1 cellular context compared by ENCODE assay signal in the genomic region with DNA sequence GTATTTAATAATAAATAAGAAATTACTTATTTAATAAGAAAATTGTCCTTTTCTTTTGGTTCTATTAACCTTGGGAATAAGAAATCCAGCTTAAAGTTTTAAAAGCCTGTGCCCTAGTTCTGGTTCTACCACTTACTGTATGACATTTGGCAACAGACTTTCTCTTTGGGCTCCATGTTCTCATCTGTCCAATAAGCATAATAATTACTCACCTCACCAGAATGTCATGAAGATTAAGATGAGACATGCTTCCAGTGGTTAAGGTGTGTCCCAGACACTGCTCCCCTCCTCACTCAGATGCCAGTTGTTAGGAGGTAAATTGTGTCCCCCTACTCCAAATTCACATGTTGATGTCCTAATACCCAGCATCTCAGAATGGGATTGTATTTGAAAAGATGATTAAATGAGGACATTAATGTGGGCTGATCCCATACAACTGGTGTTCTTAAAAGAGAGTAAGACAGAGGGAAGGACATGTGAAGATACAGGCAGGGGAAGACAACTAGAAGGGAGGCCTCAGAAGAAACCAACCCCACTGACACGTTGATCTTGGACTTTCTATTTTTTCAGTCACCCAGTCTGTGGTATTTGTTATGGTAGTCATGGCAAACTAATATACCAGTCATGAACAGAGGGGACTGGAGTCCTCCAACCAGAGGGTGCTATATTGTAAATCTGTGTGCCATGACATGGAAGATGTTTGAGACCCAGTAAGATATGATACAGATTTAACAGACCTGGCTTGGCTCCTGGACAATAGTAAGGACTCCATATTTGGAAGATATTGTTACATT.
TF ChIP-seq lines count a peak whose summit lies in the region.

No MANE protein-coding gene starts in this region.

TF ChIP-seq in GM12878, 131 proteins besides CTCF, POLR2A, EP300 and RAD21:
- no peak for TF ChIP-seq ZBED1 (IDR thresholded peaks at IDR 0.05; ENCODE audit: borderline replicate concordance)
- TF ChIP-seq POU2F2 (IDR thresholded peaks at IDR 0.05; ENCODE audit: borderline replicate concordance, low read depth, low read length) = no peak
- TF ChIP-seq RB1 (IDR thresholded peaks at IDR 0.05; ENCODE audit: borderline replicate concordance) = no peak
- TF ChIP-seq, protein P1, sequence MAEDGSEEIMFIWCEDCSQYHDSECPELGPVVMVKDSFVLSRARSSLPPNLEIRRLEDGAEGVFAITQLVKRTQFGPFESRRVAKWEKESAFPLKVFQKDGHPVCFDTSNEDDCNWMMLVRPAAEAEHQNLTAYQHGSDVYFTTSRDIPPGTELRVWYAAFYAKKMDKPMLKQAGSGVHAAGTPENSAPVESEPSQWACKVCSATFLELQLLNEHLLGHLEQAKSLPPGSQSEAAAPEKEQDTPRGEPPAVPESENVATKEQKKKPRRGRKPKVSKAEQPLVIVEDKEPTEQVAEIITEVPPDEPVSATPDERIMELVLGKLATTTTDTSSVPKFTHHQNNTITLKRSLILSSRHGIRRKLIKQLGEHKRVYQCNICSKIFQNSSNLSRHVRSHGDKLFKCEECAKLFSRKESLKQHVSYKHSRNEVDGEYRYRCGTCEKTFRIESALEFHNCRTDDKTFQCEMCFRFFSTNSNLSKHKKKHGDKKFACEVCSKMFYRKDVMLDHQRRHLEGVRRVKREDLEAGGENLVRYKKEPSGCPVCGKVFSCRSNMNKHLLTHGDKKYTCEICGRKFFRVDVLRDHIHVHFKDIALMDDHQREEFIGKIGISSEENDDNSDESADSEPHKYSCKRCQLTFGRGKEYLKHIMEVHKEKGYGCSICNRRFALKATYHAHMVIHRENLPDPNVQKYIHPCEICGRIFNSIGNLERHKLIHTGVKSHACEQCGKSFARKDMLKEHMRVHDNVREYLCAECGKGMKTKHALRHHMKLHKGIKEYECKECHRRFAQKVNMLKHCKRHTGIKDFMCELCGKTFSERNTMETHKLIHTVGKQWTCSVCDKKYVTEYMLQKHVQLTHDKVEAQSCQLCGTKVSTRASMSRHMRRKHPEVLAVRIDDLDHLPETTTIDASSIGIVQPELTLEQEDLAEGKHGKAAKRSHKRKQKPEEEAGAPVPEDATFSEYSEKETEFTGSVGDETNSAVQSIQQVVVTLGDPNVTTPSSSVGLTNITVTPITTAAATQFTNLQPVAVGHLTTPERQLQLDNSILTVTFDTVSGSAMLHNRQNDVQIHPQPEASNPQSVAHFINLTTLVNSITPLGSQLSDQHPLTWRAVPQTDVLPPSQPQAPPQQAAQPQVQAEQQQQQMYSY (CRISPR knock-in tag; IDR thresholded peaks at IDR 0.05) = no peak
- TF ChIP-seq, protein P2, sequence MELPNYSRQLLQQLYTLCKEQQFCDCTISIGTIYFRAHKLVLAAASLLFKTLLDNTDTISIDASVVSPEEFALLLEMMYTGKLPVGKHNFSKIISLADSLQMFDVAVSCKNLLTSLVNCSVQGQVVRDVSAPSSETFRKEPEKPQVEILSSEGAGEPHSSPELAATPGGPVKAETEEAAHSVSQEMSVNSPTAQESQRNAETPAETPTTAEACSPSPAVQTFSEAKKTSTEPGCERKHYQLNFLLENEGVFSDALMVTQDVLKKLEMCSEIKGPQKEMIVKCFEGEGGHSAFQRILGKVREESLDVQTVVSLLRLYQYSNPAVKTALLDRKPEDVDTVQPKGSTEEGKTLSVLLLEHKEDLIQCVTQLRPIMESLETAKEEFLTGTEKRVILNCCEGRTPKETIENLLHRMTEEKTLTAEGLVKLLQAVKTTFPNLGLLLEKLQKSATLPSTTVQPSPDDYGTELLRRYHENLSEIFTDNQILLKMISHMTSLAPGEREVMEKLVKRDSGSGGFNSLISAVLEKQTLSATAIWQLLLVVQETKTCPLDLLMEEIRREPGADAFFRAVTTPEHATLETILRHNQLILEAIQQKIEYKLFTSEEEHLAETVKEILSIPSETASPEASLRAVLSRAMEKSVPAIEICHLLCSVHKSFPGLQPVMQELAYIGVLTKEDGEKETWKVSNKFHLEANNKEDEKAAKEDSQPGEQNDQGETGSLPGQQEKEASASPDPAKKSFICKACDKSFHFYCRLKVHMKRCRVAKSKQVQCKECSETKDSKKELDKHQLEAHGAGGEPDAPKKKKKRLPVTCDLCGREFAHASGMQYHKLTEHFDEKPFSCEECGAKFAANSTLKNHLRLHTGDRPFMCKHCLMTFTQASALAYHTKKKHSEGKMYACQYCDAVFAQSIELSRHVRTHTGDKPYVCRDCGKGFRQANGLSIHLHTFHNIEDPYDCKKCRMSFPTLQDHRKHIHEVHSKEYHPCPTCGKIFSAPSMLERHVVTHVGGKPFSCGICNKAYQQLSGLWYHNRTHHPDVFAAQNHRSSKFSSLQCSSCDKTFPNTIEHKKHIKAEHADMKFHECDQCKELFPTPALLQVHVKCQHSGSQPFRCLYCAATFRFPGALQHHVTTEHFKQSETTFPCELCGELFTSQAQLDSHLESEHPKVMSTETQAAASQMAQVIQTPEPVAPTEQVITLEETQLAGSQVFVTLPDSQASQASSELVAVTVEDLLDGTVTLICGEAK (IDR thresholded peaks at IDR 0.05; ENCODE audit: borderline replicate concordance) = no peak
- TF ChIP-seq, protein P3, sequence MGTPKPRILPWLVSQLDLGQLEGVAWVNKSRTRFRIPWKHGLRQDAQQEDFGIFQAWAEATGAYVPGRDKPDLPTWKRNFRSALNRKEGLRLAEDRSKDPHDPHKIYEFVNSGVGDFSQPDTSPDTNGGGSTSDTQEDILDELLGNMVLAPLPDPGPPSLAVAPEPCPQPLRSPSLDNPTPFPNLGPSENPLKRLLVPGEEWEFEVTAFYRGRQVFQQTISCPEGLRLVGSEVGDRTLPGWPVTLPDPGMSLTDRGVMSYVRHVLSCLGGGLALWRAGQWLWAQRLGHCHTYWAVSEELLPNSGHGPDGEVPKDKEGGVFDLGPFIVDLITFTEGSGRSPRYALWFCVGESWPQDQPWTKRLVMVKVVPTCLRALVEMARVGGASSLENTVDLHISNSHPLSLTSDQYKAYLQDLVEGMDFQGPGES (IDR thresholded peaks at IDR 0.05) = no peak
- no peak for TF ChIP-seq RUNX3 (IDR thresholded peaks at IDR 0.05; ENCODE audit: low read length)
- no peak for TF ChIP-seq BRCA1 (IDR thresholded peaks at IDR 0.05; ENCODE audit: low read depth, low read length)
- TF ChIP-seq, protein P4, sequence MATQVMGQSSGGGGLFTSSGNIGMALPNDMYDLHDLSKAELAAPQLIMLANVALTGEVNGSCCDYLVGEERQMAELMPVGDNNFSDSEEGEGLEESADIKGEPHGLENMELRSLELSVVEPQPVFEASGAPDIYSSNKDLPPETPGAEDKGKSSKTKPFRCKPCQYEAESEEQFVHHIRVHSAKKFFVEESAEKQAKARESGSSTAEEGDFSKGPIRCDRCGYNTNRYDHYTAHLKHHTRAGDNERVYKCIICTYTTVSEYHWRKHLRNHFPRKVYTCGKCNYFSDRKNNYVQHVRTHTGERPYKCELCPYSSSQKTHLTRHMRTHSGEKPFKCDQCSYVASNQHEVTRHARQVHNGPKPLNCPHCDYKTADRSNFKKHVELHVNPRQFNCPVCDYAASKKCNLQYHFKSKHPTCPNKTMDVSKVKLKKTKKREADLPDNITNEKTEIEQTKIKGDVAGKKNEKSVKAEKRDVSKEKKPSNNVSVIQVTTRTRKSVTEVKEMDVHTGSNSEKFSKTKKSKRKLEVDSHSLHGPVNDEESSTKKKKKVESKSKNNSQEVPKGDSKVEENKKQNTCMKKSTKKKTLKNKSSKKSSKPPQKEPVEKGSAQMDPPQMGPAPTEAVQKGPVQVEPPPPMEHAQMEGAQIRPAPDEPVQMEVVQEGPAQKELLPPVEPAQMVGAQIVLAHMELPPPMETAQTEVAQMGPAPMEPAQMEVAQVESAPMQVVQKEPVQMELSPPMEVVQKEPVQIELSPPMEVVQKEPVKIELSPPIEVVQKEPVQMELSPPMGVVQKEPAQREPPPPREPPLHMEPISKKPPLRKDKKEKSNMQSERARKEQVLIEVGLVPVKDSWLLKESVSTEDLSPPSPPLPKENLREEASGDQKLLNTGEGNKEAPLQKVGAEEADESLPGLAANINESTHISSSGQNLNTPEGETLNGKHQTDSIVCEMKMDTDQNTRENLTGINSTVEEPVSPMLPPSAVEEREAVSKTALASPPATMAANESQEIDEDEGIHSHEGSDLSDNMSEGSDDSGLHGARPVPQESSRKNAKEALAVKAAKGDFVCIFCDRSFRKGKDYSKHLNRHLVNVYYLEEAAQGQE (IDR thresholded peaks at IDR 0.05; ENCODE audit: low read depth, low read length) = no peak
- TF ChIP-seq, protein P5, sequence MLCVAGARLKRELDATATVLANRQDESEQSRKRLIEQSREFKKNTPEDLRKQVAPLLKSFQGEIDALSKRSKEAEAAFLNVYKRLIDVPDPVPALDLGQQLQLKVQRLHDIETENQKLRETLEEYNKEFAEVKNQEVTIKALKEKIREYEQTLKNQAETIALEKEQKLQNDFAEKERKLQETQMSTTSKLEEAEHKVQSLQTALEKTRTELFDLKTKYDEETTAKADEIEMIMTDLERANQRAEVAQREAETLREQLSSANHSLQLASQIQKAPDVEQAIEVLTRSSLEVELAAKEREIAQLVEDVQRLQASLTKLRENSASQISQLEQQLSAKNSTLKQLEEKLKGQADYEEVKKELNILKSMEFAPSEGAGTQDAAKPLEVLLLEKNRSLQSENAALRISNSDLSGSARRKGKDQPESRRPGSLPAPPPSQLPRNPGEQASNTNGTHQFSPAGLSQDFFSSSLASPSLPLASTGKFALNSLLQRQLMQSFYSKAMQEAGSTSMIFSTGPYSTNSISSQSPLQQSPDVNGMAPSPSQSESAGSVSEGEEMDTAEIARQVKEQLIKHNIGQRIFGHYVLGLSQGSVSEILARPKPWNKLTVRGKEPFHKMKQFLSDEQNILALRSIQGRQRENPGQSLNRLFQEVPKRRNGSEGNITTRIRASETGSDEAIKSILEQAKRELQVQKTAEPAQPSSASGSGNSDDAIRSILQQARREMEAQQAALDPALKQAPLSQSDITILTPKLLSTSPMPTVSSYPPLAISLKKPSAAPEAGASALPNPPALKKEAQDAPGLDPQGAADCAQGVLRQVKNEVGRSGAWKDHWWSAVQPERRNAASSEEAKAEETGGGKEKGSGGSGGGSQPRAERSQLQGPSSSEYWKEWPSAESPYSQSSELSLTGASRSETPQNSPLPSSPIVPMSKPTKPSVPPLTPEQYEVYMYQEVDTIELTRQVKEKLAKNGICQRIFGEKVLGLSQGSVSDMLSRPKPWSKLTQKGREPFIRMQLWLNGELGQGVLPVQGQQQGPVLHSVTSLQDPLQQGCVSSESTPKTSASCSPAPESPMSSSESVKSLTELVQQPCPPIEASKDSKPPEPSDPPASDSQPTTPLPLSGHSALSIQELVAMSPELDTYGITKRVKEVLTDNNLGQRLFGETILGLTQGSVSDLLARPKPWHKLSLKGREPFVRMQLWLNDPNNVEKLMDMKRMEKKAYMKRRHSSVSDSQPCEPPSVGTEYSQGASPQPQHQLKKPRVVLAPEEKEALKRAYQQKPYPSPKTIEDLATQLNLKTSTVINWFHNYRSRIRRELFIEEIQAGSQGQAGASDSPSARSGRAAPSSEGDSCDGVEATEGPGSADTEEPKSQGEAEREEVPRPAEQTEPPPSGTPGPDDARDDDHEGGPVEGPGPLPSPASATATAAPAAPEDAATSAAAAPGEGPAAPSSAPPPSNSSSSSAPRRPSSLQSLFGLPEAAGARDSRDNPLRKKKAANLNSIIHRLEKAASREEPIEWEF (IDR thresholded peaks at IDR 0.05; ENCODE audit: insufficient replicate concordance, low read depth, low read length) = no peak
- TF ChIP-seq, protein P6, sequence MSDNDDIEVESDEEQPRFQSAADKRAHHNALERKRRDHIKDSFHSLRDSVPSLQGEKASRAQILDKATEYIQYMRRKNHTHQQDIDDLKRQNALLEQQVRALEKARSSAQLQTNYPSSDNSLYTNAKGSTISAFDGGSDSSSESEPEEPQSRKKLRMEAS (IDR thresholded peaks at IDR 0.05; ENCODE audit: low read depth, low read length) = no peak
- TF ChIP-seq TBL1XR1 (IDR thresholded peaks at IDR 0.05; ENCODE audit: low read depth, low read length) = no peak
- no peak for TF ChIP-seq TCF3 (IDR thresholded peaks at IDR 0.05; ENCODE audit: borderline replicate concordance, insufficient read depth, low read depth, low read length)
- TF ChIP-seq, protein P7, sequence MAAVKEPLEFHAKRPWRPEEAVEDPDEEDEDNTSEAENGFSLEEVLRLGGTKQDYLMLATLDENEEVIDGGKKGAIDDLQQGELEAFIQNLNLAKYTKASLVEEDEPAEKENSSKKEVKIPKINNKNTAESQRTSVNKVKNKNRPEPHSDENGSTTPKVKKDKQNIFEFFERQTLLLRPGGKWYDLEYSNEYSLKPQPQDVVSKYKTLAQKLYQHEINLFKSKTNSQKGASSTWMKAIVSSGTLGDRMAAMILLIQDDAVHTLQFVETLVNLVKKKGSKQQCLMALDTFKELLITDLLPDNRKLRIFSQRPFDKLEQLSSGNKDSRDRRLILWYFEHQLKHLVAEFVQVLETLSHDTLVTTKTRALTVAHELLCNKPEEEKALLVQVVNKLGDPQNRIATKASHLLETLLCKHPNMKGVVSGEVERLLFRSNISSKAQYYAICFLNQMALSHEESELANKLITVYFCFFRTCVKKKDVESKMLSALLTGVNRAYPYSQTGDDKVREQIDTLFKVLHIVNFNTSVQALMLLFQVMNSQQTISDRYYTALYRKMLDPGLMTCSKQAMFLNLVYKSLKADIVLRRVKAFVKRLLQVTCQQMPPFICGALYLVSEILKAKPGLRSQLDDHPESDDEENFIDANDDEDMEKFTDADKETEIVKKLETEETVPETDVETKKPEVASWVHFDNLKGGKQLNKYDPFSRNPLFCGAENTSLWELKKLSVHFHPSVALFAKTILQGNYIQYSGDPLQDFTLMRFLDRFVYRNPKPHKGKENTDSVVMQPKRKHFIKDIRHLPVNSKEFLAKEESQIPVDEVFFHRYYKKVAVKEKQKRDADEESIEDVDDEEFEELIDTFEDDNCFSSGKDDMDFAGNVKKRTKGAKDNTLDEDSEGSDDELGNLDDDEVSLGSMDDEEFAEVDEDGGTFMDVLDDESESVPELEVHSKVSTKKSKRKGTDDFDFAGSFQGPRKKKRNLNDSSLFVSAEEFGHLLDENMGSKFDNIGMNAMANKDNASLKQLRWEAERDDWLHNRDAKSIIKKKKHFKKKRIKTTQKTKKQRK (IDR thresholded peaks at IDR 0.05; ENCODE audit: low read depth, low read length) = no peak
- TF ChIP-seq SUPT20H (IDR thresholded peaks at IDR 0.05; ENCODE audit: borderline replicate concordance, control insufficient read depth, low read depth, low read length) = no peak
- TF ChIP-seq MTA2 (IDR thresholded peaks at IDR 0.05; ENCODE audit: low read depth) = no peak
- no peak for TF ChIP-seq NFYA (IDR thresholded peaks at IDR 0.05; ENCODE audit: borderline replicate concordance, low read depth, low read length)
- no peak for TF ChIP-seq SPI1 (IDR thresholded peaks at IDR 0.05; ENCODE audit: borderline replicate concordance, insufficient read depth, low read depth, low read length)
- no peak for TF ChIP-seq CBX5 (IDR thresholded peaks at IDR 0.05; ENCODE audit: low read depth)
